Comparison of ENCODE assay signal across 38 cellular contexts in the genomic region with DNA sequence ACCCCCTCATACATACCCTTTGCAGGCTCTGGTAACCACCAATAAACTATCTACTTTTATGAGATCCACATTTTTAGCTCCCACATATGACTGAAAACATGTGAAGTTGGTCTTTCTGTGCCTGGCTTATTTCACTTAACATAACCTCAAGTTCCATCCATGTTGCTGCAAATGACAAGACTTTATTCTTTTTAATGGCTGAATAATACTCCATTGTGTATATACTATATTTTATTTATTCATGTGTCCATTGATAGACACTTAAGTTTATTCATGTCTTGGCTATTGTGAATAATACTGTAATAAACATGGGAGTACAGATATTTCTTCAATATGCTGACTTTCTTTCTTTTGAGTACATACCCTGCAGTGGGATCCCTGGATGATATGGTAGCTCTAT. TPM values are rescaled to one million over a fixed set of nuclear protein-coding genes. Genes with fewer than 3 reads are reported as not detected.
"Had no signal": no experiment of that assay in that cellular context is flagged by ENCODE, and none has a peak within 500 bp of the region (broad histone marks: within the 10 kb centered on the region; RNA-seq: fewer than 3 reads in every experiment).

No MANE protein-coding gene starts in this region.

- ATAC-seq: activated naive CD8-positive, alpha-beta T cell treated with anti-CD3 and anti-CD28 coated beads, Interleukin-2, amount 50 U/mL, for 24 hours; activated T-cell treated with anti-CD3 and anti-CD28 coated beads, Interleukin-2, amount 50 U/mL, for 4 hours; activated T-cell treated with anti-CD3 and anti-CD28 coated beads, Interleukin-2, amount 50 U/mL, for 72 hours; activated T-helper 17 cell treated with anti-CD3 and anti-CD28 coated beads, Interleukin-2, amount 50 U/mL, for 72 hours; body of pancreas had no signal

- DNase-seq: activated effector memory CD4-positive, alpha-beta T cell treated with anti-CD3 and anti-CD28 coated beads, Interleukin-2, amount 50 U/mL, for 16 hours; activated effector memory CD4-positive, alpha-beta T cell treated with Interleukin-2 at 50 U/mL for 16 hours; activated gamma-delta T cell; activated gamma-delta T cell treated with Interleukin-2 at 50 U/mL for 16 hours; activated naive CD4-positive, alpha-beta T cell; activated naive CD4-positive, alpha-beta T cell treated with anti-CD3 and anti-CD28 coated beads for 36 hours; activated naive CD4-positive, alpha-beta T cell treated with anti-CD3 and anti-CD28 coated beads, Interleukin-2, amount 10 ng/mL, durations not matched to agents 7 days and 5 days; activated naive CD4-positive, alpha-beta T cell treated with anti-CD3 and anti-CD28 coated beads, Interleukin-2, amount 50 U/mL, for 16 hours; activated naive CD4-positive, alpha-beta T cell treated with Interleukin-2 at 50 U/mL for 16 hours; activated naive CD8-positive, alpha-beta T cell treated with anti-CD3 and anti-CD28 coated beads for 36 hours; activated naive CD8-positive, alpha-beta T cell treated with anti-CD3 and anti-CD28 coated beads, Interleukin-2, amount 10 ng/mL, durations not matched to agents 7 days and 5 days; activated naive CD8-positive, alpha-beta T cell treated with anti-CD3 and anti-CD28 coated beads, Interleukin-2, amount 50 U/mL, for 24 hours; activated T-cell treated with anti-CD3 and anti-CD28 coated beads, Interleukin-2, amount 50 U/mL, for 1 hour; activated T-cell treated with anti-CD3 and anti-CD28 coated beads, Interleukin-2, amount 50 U/mL, for 24 hours; activated T-cell treated with anti-CD3 and anti-CD28 coated beads, Interleukin-2, amount 50 U/mL, for 4 hours; activated T-cell treated with anti-CD3 and anti-CD28 coated beads, Interleukin-2, amount 50 U/mL, for 48 hours; activated T-cell treated with anti-CD3 and anti-CD28 coated beads, Interleukin-2, amount 50 U/mL, for 72 hours; adrenal gland; amniotic stem cell; amygdala; anterior cingulate cortex; aorta; body of pancreas; brain microvascular endothelial cell; caudate nucleus; central memory CD4-positive, alpha-beta T cell; cerebellar nuclear complex had no signal

- H3K27ac Mint-ChIP-seq: activated naive CD4-positive, alpha-beta T cell treated with anti-CD3 and anti-CD28 coated beads for 36 hours; activated naive CD4-positive, alpha-beta T cell treated with anti-CD3 and anti-CD28 coated beads, Interleukin-2, amount 10 ng/mL, durations not matched to agents 7 days and 5 days; activated naive CD4-positive, alpha-beta T cell treated with anti-CD3 and anti-CD28 coated beads, Interleukin-2, amount 50 U/mL, for 24 hours; activated naive CD8-positive, alpha-beta T cell; activated naive CD8-positive, alpha-beta T cell treated with anti-CD3 and anti-CD28 coated beads for 36 hours; activated naive CD8-positive, alpha-beta T cell treated with anti-CD3 and anti-CD28 coated beads, Interleukin-2, amount 10 ng/mL, durations not matched to agents 7 days and 5 days; activated naive CD8-positive, alpha-beta T cell treated with anti-CD3 and anti-CD28 coated beads, Interleukin-2, amount 50 U/mL, for 24 hours; activated T-cell treated with anti-CD3 and anti-CD28 coated beads, Interleukin-2, amount 50 U/mL, for 24 hours; activated T-cell treated with anti-CD3 and anti-CD28 coated beads, Interleukin-2, amount 50 U/mL, for 72 hours; activated T-helper 1 cell treated with anti-CD3 and anti-CD28 coated beads, Interleukin-12 subunit alpha, Interleukin-12 subunit beta, Interleukin-2, Interleukin-4 antibody, amounts not matched to agents 30 ng/mL and 10 ng/mL and 1 ng/mL, durations not matched to agents 14 hours and 24 hours and 36 hours; activated T-helper 17 cell treated with anti-CD3 and anti-CD28 coated beads, Interleukin-2, amount 50 U/mL, for 72 hours; activated T-helper 2 cell treated with anti-CD3 and anti-CD28 coated beads, Interferon-gamma antibody, Interleukin-2, Interleukin-4, amounts not matched to agents 10 μg/mL and 5 μg/mL and 100 μg/mL, durations not matched to agents 14 hours and 24 hours and 36 hours; brain had no signal

- H3K36me3 ChIP-seq: adrenal gland, ascending aorta, brain microvascular endothelial cell, breast epithelium, cardiac muscle cell had no signal

- H3K27ac ChIP-seq: adrenal gland, ascending aorta, body of pancreas, brain microvascular endothelial cell, breast epithelium, cardiac muscle cell had no signal

- H3K4me3 ChIP-seq: adrenal gland, ascending aorta, body of pancreas, breast epithelium, cardiac muscle cell had no signal

- FAIRE-seq: astrocyte, bronchial epithelial cell had no signal

- H3K4me1 ChIP-seq: adrenal gland, ascending aorta, body of pancreas, breast epithelium had no signal

- H3K9me3 Mint-ChIP-seq: activated naive CD4-positive, alpha-beta T cell treated with anti-CD3 and anti-CD28 coated beads, Interleukin-2, amount 10 ng/mL, durations not matched to agents 7 days and 5 days; activated naive CD4-positive, alpha-beta T cell treated with anti-CD3 and anti-CD28 coated beads, Interleukin-2, amount 50 U/mL, for 24 hours; activated naive CD8-positive, alpha-beta T cell treated with anti-CD3 and anti-CD28 coated beads for 36 hours; activated naive CD8-positive, alpha-beta T cell treated with anti-CD3 and anti-CD28 coated beads, Interleukin-2, amount 10 ng/mL, durations not matched to agents 7 days and 5 days; activated T-cell treated with anti-CD3 and anti-CD28 coated beads, Interleukin-2, amount 50 U/mL, for 24 hours; activated T-cell treated with anti-CD3 and anti-CD28 coated beads, Interleukin-2, amount 50 U/mL, for 4 hours; activated T-helper 1 cell treated with anti-CD3 and anti-CD28 coated beads, Interleukin-12 subunit alpha, Interleukin-12 subunit beta, Interleukin-2, Interleukin-4 antibody, amounts not matched to agents 30 ng/mL and 10 ng/mL and 1 ng/mL, durations not matched to agents 14 hours and 24 hours and 36 hours; activated T-helper 2 cell treated with anti-CD3 and anti-CD28 coated beads, Interferon-gamma antibody, Interleukin-2, Interleukin-4, amounts not matched to agents 10 μg/mL and 5 μg/mL and 100 μg/mL, durations not matched to agents 14 hours and 24 hours and 36 hours had no signal

- H3K27me3 ChIP-seq: adrenal gland, ascending aorta, body of pancreas, brain microvascular endothelial cell, breast epithelium, cardiac muscle cell had no signal

- H3K36me3 Mint-ChIP-seq: activated naive CD4-positive, alpha-beta T cell treated with anti-CD3 and anti-CD28 coated beads, Interleukin-2, amount 10 ng/mL, durations not matched to agents 7 days and 5 days; activated naive CD4-positive, alpha-beta T cell treated with anti-CD3 and anti-CD28 coated beads, Interleukin-2, amount 50 U/mL, for 24 hours; activated naive CD8-positive, alpha-beta T cell; activated naive CD8-positive, alpha-beta T cell treated with anti-CD3 and anti-CD28 coated beads for 36 hours; activated naive CD8-positive, alpha-beta T cell treated with anti-CD3 and anti-CD28 coated beads, Interleukin-2, amount 10 ng/mL, durations not matched to agents 7 days and 5 days had no signal

- H3K9me3 ChIP-seq: adrenal gland, ascending aorta, body of pancreas, breast epithelium had no signal

RNA-seq across cellular contexts. Expression of gene SCN7A, which starts 45.9 kb away (rescaled TPM):
- total RNA-seq: activated naive CD4-positive, alpha-beta T cell treated with anti-CD3 and anti-CD28 coated beads for 36 hours; activated naive CD8-positive, alpha-beta T cell treated with anti-CD3 and anti-CD28 coated beads for 36 hours; activated naive CD8-positive, alpha-beta T cell treated with anti-CD3 and anti-CD28 coated beads, Interleukin-2, amount 10 ng/mL, durations not matched to agents 7 days and 5 days; activated T-cell treated with anti-CD3 and anti-CD28 coated beads, Interleukin-2, amount 50 U/mL, for 72 hours; activated T-helper 1 cell treated with anti-CD3 and anti-CD28 coated beads, Interleukin-12 subunit alpha, Interleukin-12 subunit beta, Interleukin-2, Interleukin-4 antibody, amounts not matched to agents 30 ng/mL and 10 ng/mL and 1 ng/mL, durations not matched to agents 14 hours and 24 hours and 36 hours; activated T-helper 17 cell treated with anti-CD3 and anti-CD28 coated beads, Interleukin-2, amount 50 U/mL, for 72 hours; activated T-helper 2 cell treated with anti-CD3 and anti-CD28 coated beads, Interferon-gamma antibody, Interleukin-2, Interleukin-4, amounts not matched to agents 10 μg/mL and 5 μg/mL and 100 μg/mL, durations not matched to agents 14 hours and 24 hours and 36 hours; bronchial epithelial cell had no signal
